In genomic region chr1:197423006-197423405, GRCh38 we compare ENCODE assay signal across 18 cellular contexts.
DNase-seq lines count a peak whose midpoint lies in the region; ATAC-seq and TF ChIP-seq lines count a peak whose summit lies in the region.
"Had no signal": no experiment of that assay in that cellular context is flagged by ENCODE, and none has a peak within 500 bp of the region (broad histone marks: within the 10 kb centered on the region; RNA-seq: fewer than 3 reads in every experiment).

No MANE protein-coding gene starts in this region.

- H3K36me3 ChIP-seq in esophagus squamous epithelium: no peaks in the 10 kb centered on the region
- H3K36me3 ChIP-seq: heart left ventricle had no signal

- ATAC-seq in GM21526 (IDR thresholded peaks at IDR 0.05; ENCODE audit: low FRiP score, unreplicated experiment): no peak
- ATAC-seq: A549, heart left ventricle, left ventricle myocardium superior, mucosa of descending colon had no signal

- intact Hi-C loops in esophagus squamous epithelium (cut with DNase I): no loop called here

- H3K4me1 ChIP-seq in esophagus squamous epithelium: no peaks in the 10 kb centered on the region
- H3K4me1 ChIP-seq: A549, heart left ventricle had no signal

- 77 to 96% methylated on average over 1 of the region's 1 CpG for WGBS in esophagus squamous epithelium, 2 donors

- H3K9me3 ChIP-seq in esophagus squamous epithelium: no peaks in the 10 kb centered on the region
- H3K9me3 ChIP-seq: A549, heart left ventricle, mucosa of descending colon had no signal

- TF ChIP-seq POLR2A in esophagus squamous epithelium (IDR thresholded peaks at IDR 0.05): no peak

- TF ChIP-seq CTCF in fibroblast of pulmonary artery (IDR thresholded peaks at IDR 0.05; ENCODE audit: low read length, missing control alignments) (no peak), esophagus squamous epithelium (IDR thresholded peaks at IDR 0.05) (no peak)

- no peak overlapping the region for H3K4me3 ChIP-seq in fibroblast of pulmonary artery (replicated peaks; ENCODE audit: low read depth, low read length)
- no peak overlapping the region for H3K4me3 ChIP-seq in esophagus squamous epithelium
- H3K4me3 ChIP-seq: A549, heart left ventricle, mucosa of descending colon had no signal

- DNase-seq in AG08395 (ENCODE audit: low spot score): peak; percentile 11
- DNase-seq in HCEC 1CT: peak; percentile 53
- DNase-seq in amniotic epithelial cell (ENCODE audit: low read depth): peak; percentile 5
- DNase-seq in fibroblast of pulmonary artery (ENCODE audit: low read depth): peak; percentile 62
- DNase-seq in esophagus squamous epithelium (lab: John Stamatoyannopoulos, UW): no peak
- no peak for DNase-seq in activated CD4-positive, CD25-positive, alpha-beta regulatory T cell treated with anti-CD3 and anti-CD28 coated beads, Interleukin-2, amount 50 U/mL, for 72 hours
- no peak for DNase-seq in AML-193 (lab: John Stamatoyannopoulos, UW)
- DNase-seq: activated naive CD4-positive, alpha-beta T cell treated with anti-CD3 and anti-CD28 coated beads, Interleukin-2, amount 10 ng/mL, durations not matched to agents 7 days and 5 days; CD4-positive, alpha-beta T cell; DMS53; heart left ventricle; left ventricle myocardium superior; mucosa of descending colon; NCI-H1105; NCI-H2107; NCI-H524 treated with DMSO at 0.1 percent for 48 hours had no signal

- no peak overlapping the region for H3K27ac ChIP-seq in esophagus squamous epithelium
- H3K27ac ChIP-seq: A549, heart left ventricle had no signal

- no peaks in the 10 kb centered on the region for H3K27me3 ChIP-seq in esophagus squamous epithelium
- H3K27me3 ChIP-seq: heart left ventricle had no signal

Comparison
In these comparisons a context has a peak if more than half of its experiments do, and no peak if none do; other contexts are left out.
1. DNase-seq: peak in AG08395 (single experiment), HCEC 1CT (single experiment), amniotic epithelial cell (single experiment) and fibroblast of pulmonary artery (single experiment); none in esophagus squamous epithelium (single experiment), activated CD4-positive, CD25-positive, alpha-beta regulatory T cell treated with anti-CD3 and anti-CD28 coated beads, Interleukin-2, amount 50 U/mL, for 72 hours (single experiment) and AML-193 (0 of 2).